9 cellular contexts compared by ENCODE assay signal in the genomic region with DNA sequence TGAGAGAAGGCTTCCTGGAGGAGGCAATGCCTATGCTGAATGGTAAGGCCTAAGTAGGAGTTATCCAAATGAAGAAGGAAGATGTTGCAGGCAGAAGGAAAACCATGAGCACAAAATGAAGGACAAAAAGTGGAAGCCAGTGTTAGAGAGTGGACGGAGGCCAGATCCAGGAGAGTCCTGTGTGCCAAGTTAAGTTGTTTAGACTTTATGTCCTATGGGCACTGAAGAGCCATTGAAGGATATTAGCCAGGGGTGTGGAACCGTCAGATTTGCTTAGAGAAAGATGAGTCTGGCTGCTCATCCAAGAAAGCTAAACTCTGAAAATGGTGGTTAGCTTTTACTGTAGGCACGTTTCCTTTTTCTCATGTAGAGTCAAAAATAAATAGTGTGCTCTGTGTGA.
"Had no signal": no experiment of that assay in that cellular context is flagged by ENCODE, and none has a peak within 500 bp of the region (broad histone marks: within the 10 kb centered on the region; RNA-seq: fewer than 3 reads in every experiment).

No MANE protein-coding gene starts in this region.

- H3K27ac ChIP-seq: GM23248 had no signal

- H3K36me3 ChIP-seq: HAP-1 had no signal

- H3K9me3 Mint-ChIP-seq: GM23338, H9, HFFc6 had no signal

- H3K4me3 ChIP-seq: GM23248, GM23338, HAP-1 had no signal

- H3K27ac Mint-ChIP-seq: GM23338, H9, HFFc6 had no signal

- DNase-seq: GM23248, GOT3, H7, H9, HCEC 1CT, HFFc6 had no signal

- H3K9ac ChIP-seq: GM23248 had no signal

- H3K4me1 Mint-ChIP-seq: GM23338, H9 had no signal

- H3K9me3 ChIP-seq: HAP-1 had no signal

- H3K4me3 Mint-ChIP-seq: GM23338, H9, HFFc6 had no signal

- H3K4me1 ChIP-seq: HAP-1 had no signal

- ATAC-seq: GM23338, HCT116 had no signal
